ENCODE assay signal across 8 cellular contexts in the genomic region with DNA sequence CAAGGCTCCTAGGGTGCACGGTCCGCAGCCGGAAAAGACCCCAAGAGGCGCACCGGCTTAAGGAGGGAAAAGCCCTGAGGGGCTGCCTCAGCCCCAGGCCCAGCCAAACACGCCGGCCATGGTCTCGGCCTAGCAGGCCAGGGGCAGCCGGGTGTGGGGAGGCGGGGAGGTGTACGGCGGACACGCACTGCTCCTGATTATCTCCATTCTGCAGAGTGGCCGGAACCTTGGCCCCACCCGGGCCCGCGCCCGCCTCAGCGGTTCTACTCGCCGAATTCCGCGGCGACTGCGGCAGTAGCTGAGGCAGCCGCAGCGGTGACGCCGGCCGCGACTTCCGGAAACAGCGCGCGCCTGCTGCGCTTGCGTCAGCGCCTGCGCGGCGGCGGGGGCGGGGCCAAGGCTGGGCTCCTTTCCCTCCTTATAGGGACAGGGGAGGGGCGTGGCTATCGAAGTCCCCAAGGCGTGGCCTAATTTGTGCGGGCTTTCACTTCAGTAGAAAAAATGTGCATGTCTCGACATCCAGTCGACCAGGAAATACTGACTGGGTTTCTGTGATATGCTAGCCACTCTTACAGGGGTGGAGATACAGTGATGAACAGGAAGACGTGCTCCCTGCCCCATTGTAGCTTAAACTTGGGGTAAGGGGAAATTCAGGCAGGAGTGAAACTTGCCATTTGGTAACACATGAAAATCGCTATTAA. TPM values are rescaled to one million over a fixed set of nuclear protein-coding genes. Genes with fewer than 3 reads are reported as not detected.
DNase-seq lines count a peak whose midpoint lies in the region; ATAC-seq and TF ChIP-seq lines count a peak whose summit lies in the region.

A gene with protein sequence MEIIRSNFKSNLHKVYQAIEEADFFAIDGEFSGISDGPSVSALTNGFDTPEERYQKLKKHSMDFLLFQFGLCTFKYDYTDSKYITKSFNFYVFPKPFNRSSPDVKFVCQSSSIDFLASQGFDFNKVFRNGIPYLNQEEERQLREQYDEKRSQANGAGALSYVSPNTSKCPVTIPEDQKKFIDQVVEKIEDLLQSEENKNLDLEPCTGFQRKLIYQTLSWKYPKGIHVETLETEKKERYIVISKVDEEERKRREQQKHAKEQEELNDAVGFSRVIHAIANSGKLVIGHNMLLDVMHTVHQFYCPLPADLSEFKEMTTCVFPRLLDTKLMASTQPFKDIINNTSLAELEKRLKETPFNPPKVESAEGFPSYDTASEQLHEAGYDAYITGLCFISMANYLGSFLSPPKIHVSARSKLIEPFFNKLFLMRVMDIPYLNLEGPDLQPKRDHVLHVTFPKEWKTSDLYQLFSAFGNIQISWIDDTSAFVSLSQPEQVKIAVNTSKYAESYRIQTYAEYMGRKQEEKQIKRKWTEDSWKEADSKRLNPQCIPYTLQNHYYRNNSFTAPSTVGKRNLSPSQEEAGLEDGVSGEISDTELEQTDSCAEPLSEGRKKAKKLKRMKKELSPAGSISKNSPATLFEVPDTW (minus strand): TSS at position 342 of the 701 bp plus-strand sequence. CDS start 135 bp downstream, at position 207.

- peak; percentile 48 for ATAC-seq in GM21786 (IDR thresholded peaks at IDR 0.05; ENCODE audit: unreplicated experiment)

- H3K27me3 ChIP-seq in esophagus squamous epithelium = no peaks in the 10 kb centered on the region

- H3K36me3 ChIP-seq in esophagus squamous epithelium = peaks cover 0 to 36% (median 0%) of the 10 kb centered on the region in 3 donors

- whole genome bisulfite sequencing in esophagus squamous epithelium, 2 donors = 4 to 21% methylated on average over 2 to 13 of the region's 51 CpGs

- DNase-seq in DMS53 (lab: John Stamatoyannopoulos, UW) = peak; percentile 97
- peak; percentile 74 to 84 for DNase-seq in Kasumi-1 (lab: John Stamatoyannopoulos, UW)
- peak; percentile 98 for DNase-seq in RKO (ENCODE audit: low spot score)
- peak; percentile 96 for DNase-seq in activated T-helper 1 cell treated with Interleukin-2 at 50 U/mL for 16 hours (ENCODE audit: low read depth)
- DNase-seq in esophagus squamous epithelium (lab: John Stamatoyannopoulos, UW) = peak; percentile 74
- peak; percentile 93 for DNase-seq in myocyte (ENCODE audit: low read depth)
- DNase-seq in stimulated activated CD8-positive, alpha-beta memory T cell treated with anti-CD3 and anti-CD28 coated beads, Interleukin-7, amount 100 ng/mL, for 4 hours (ENCODE audit: low read depth in 2 of 2) = peak; percentile 93 to 97

- intact Hi-C loops in esophagus squamous epithelium (cut with DNase I) = no loop called here

- no peaks in the 10 kb centered on the region for H3K9me3 ChIP-seq in esophagus squamous epithelium

- H3K27ac ChIP-seq in esophagus squamous epithelium = peak within 1 kb of the TSS; percentile 88 to 97 (median 92)

- H3K4me1 ChIP-seq in esophagus squamous epithelium = peaks cover 0 to 60% (median 37%) of the 10 kb centered on the region in 3 donors

- TF ChIP-seq CTCF in esophagus squamous epithelium (IDR thresholded peaks at IDR 0.05) = no peak

- peak within 1 kb of the TSS; percentile 55 to 96 (median 80) for H3K4me3 ChIP-seq in esophagus squamous epithelium

- peak in 3 of 4 donors; percentile 88 to 97 (median 94) for TF ChIP-seq POLR2A in esophagus squamous epithelium (IDR thresholded peaks at IDR 0.05)

RNA-seq across cellular contexts. Expression of the gene that starts here (rescaled TPM):
- total RNA-seq in esophagus squamous epithelium (10 to 100 TPM; 11.4 to 26.9 (median 20.7) TPM), myocyte (30.0 and 33.3 TPM in 2 replicates)
- 25.0 TPM for polyA plus RNA-seq in myocyte (2012)

Comparison
In these comparisons a context has a peak if more than half of its experiments do, and no peak if none do; other contexts are left out.
1. Peak in every context shown above with its lines: DNase-seq, ATAC-seq, H3K4me3 ChIP-seq and H3K27ac ChIP-seq.